In genomic region chr11:86370171-86370570, GRCh38 we compare ENCODE assay signal across 20 cellular contexts.
"Had no signal": no experiment of that assay in that cellular context is flagged by ENCODE, and none has a peak within 500 bp of the region (broad histone marks: within the 10 kb centered on the region; RNA-seq: fewer than 3 reads in every experiment).

No MANE protein-coding gene starts in this region.

- H3K27me3 ChIP-seq: ascending aorta, esophagus muscularis mucosa, gastroesophageal sphincter, heart right ventricle, sigmoid colon, thyroid gland had no signal

- H3K9me3 ChIP-seq: ascending aorta, esophagus muscularis mucosa, gastroesophageal sphincter, heart right ventricle, mucosa of descending colon, neutrophil, sigmoid colon, thyroid gland had no signal

- FAIRE-seq: bronchial epithelial cell had no signal

- H3K4me3 Mint-ChIP-seq: activated naive CD4-positive, alpha-beta T cell treated with anti-CD3 and anti-CD28 coated beads, Interleukin-2, amount 50 U/mL, for 24 hours; memory B cell; naive thymus-derived CD4-positive, alpha-beta T cell had no signal

- H3K27ac ChIP-seq: ascending aorta, esophagus muscularis mucosa, gastroesophageal sphincter, heart right ventricle, neutrophil, sigmoid colon, thyroid gland had no signal

- H3K36me3 Mint-ChIP-seq: memory B cell had no signal

- H3K4me1 Mint-ChIP-seq: activated naive CD4-positive, alpha-beta T cell treated with anti-CD3 and anti-CD28 coated beads, Interleukin-2, amount 50 U/mL, for 24 hours; memory B cell had no signal

- DNase-seq: activated CD8-positive, alpha-beta memory T cell treated with anti-CD3 and anti-CD28 coated beads for 24 hours; activated CD8-positive, alpha-beta memory T cell treated with anti-CD3 and anti-CD28 coated beads, Interleukin-2, amount 50 U/mL, for 48 hours; activated gamma-delta T cell; effector CD4-positive, alpha-beta T cell; heart right ventricle; kidney glomerular epithelial cell; left ventricle myocardium superior; mucosa of descending colon; naive thymus-derived CD4-positive, alpha-beta T cell; sigmoid colon; stimulated activated naive CD4-positive, alpha-beta T cell; T1000; thyroid gland had no signal

- H3K36me3 ChIP-seq: ascending aorta, esophagus muscularis mucosa, gastroesophageal sphincter, heart right ventricle, neutrophil, sigmoid colon, thyroid gland had no signal

- H3K4me1 ChIP-seq: ascending aorta, sigmoid colon, thyroid gland had no signal

- H3K27ac Mint-ChIP-seq: activated naive CD4-positive, alpha-beta T cell treated with anti-CD3 and anti-CD28 coated beads, Interleukin-2, amount 50 U/mL, for 24 hours; memory B cell; naive thymus-derived CD4-positive, alpha-beta T cell had no signal

- H3K9me3 Mint-ChIP-seq: activated naive CD4-positive, alpha-beta T cell treated with anti-CD3 and anti-CD28 coated beads, Interleukin-2, amount 50 U/mL, for 24 hours; memory B cell had no signal

- ATAC-seq: gastroesophageal sphincter; heart right ventricle; left ventricle myocardium superior; mucosa of descending colon; naive thymus-derived CD4-positive, alpha-beta T cell had no signal

- H3K4me3 ChIP-seq: ascending aorta, esophagus muscularis mucosa, gastroesophageal sphincter, heart right ventricle, mucosa of descending colon, sigmoid colon, thyroid gland had no signal
